ENCODE assay signal across 8 cellular contexts in the genomic region with DNA sequence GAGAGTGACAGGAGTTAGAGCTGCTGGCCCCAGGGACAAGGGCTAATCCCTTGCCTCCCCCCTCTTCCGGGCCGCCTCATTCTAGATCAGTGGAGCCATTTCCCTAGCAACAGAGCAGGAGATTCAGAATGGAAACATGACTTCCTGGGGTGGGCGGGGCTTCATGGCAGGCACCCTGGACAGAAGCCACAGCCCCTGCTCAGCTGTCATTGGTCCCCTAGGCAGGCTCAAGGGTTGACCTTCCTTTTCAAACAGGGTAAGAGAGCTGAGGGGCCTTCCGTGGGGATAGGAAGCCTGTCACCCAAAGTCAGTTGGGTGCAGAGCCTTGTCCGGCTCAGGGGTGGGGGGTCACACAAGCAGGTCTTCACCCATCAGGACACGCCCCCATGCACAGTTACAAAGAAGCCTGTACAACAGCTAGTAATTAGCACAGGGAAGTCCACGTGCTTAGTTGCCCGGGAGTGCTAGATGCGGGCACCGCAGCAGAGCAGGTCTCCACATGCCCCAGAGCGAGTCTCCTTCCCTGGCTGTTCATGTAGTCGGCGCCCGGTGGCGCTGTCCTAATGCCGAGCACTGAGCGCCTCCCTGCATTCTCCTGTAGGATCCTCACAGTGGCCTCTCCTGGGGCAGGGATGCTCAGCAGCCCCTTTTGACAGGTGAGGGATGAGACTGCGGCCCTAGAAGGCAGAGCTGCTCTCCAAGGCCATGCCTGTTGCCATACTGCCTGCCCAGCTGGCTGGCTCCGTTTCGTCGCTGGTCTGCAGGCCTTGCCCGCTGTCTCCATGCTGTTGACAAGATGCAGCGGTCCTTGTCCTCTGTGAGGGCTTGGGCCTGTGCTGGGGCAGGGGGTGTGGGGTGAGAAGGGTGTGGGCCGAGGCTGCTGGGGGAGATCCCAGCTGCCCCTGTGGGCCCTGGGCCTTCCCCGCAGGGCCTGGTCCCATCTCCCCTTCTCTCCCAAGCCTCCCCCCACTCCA. TPM values are rescaled to one million over a fixed set of nuclear protein-coding genes. Genes with fewer than 3 reads are reported as not detected.
A peak's percentile ranks its signal among the peaks of the same experiment; 100 is the strongest.
DNase-seq lines count a peak whose midpoint lies in the region; ATAC-seq and TF ChIP-seq lines count a peak whose summit lies in the region.

No MANE protein-coding gene starts in this region.

- H2AFZ ChIP-seq in neuronal stem cell (ENCODE audit: low read length) = no peak overlapping the region

- H3K14ac ChIP-seq in neuronal stem cell (ENCODE audit: low read length) = peak overlapping the region; percentile 9

- H3K4me1 ChIP-seq in neuronal stem cell (ENCODE audit: control insufficient read depth in 2 of 2, insufficient read depth in 1 of 2, low read depth in 1 of 2, low read length in 2 of 2) = peaks cover 50 to 53% of the 10 kb centered on the region in 2 donors

- no peak overlapping the region for H2BK120ac ChIP-seq in neuronal stem cell (ENCODE audit: low read depth, low read length)

- no peak overlapping the region for H4K91ac ChIP-seq in neuronal stem cell (ENCODE audit: low read depth, low read length, poor library complexity)

- H2AK5ac ChIP-seq in neuronal stem cell (ENCODE audit: low read depth, low read length) = peak overlapping the region; percentile 91

- DNase-seq in AML-193 (lab: John Stamatoyannopoulos, UW) (peak; percentile 86 to 91), NCI-H2196 (lab: John Stamatoyannopoulos, UW; ENCODE audit: unreplicated experiment) (peak; percentile 92), fibroblast of the aortic adventitia (ENCODE audit: low read depth) (peak; percentile 15), neuronal stem cell (ENCODE audit: low spot score) (peak; percentile 93)
- peak; percentile 27 for DNase-seq in activated CD4-positive, alpha-beta T cell treated with anti-CD3 and anti-CD28 coated beads, Interleukin-2, amount 50 U/mL, for 1 hour

- peak overlapping the region; percentile 86 for H3K23ac ChIP-seq in neuronal stem cell (ENCODE audit: low read depth, low read length, poor library complexity)

- no CpG with 5 or more reads among the region's 25 CpGs for WGBS in neuronal stem cell (ENCODE audit: extremely low coverage in 2 of 2, insufficient read length in 2 of 2, insufficient replicate concordance in 1 of 2), 2 donors

- peak overlapping the region; percentile 15 for H3K18ac ChIP-seq in neuronal stem cell (ENCODE audit: low read length)

- TF ChIP-seq CTCF in fibroblast of the aortic adventitia (IDR thresholded peaks at IDR 0.05; ENCODE audit: insufficient read depth, low read length) = no peak

- no peaks in the 10 kb centered on the region for H3K9me3 ChIP-seq in neuronal stem cell (replicated peaks in 1 of 2; ENCODE audit: control insufficient read depth in 2 of 2, insufficient read depth in 1 of 2, low read depth in 1 of 2, low read length in 2 of 2)

- H3K79me1 ChIP-seq in neuronal stem cell (ENCODE audit: low read depth, low read length) = peaks cover 59% of the 10 kb centered on the region

- peak overlapping the region; percentile 99 for H2BK15ac ChIP-seq in neuronal stem cell (ENCODE audit: low read length)

- peak overlapping the region; percentile 97 for H2BK5ac ChIP-seq in neuronal stem cell (ENCODE audit: low read length)

- H3K27me3 ChIP-seq in neuronal stem cell (ENCODE audit: control insufficient read depth in 3 of 3, insufficient read depth in 3 of 3, low read depth in 1 of 3, low read length in 3 of 3) = no peaks in the 10 kb centered on the region

- H3K27ac ChIP-seq in neuronal stem cell (replicated peaks; ENCODE audit: low read length) = peak overlapping the region; percentile 68

- H3K4ac ChIP-seq in neuronal stem cell (ENCODE audit: low read length) = no peak overlapping the region

- peak overlapping the region; percentile 83 for H3K9ac ChIP-seq in neuronal stem cell (ENCODE audit: low read depth, low read length, poor library complexity)

- H4K8ac ChIP-seq in neuronal stem cell (ENCODE audit: low read depth, low read length) = no peak overlapping the region

- peak; percentile 34 for ATAC-seq in GM21390 (IDR thresholded peaks at IDR 0.05; ENCODE audit: unreplicated experiment)
- no peak for ATAC-seq in HG02973 (IDR thresholded peaks at IDR 0.05; ENCODE audit: unreplicated experiment)
- no peak for ATAC-seq in GM19351 (IDR thresholded peaks at IDR 0.05; ENCODE audit: unreplicated experiment)

- peaks cover 15 to 45% of the 10 kb centered on the region in 2 donors for H3K36me3 ChIP-seq in neuronal stem cell (replicated peaks in 1 of 2; ENCODE audit: control insufficient read depth in 2 of 2, insufficient read depth in 2 of 2, low read length in 2 of 2)

- H3K4me2 ChIP-seq in neuronal stem cell (ENCODE audit: insufficient read depth, low read length, poor library complexity, severe bottlenecking) = peak overlapping the region; percentile 60

- H2BK12ac ChIP-seq in neuronal stem cell (ENCODE audit: low read length) = peak overlapping the region; percentile 99

- H3K4me3 ChIP-seq in fibroblast of the aortic adventitia (ENCODE audit: low read depth, low read length) (no peak overlapping the region), neuronal stem cell (ENCODE audit: low read length in 2 of 2) (peak overlapping the region in 1 of 2 donors; percentile 10)

RNA-seq across cellular contexts. Expression of a gene that starts 5.1 kb away (rescaled TPM):
- total RNA-seq in fibroblast of the aortic adventitia (ENCODE audit: low replicate concordance) = 2.8 and 8.9 TPM in 2 replicates
- polyA plus RNA-seq in neuronal stem cell (2013, experiment 1 of 2) = 14.4 TPM
- 13.9 TPM for polyA plus RNA-seq in neuronal stem cell (2013, experiment 2 of 2)

RNA-seq across cellular contexts. Expression of a gene that starts 54.5 kb away (rescaled TPM):
- total RNA-seq in fibroblast of the aortic adventitia (ENCODE audit: low replicate concordance) = 2.0 and 4.7 TPM in 2 replicates
- 14.0 TPM for polyA plus RNA-seq in neuronal stem cell (2013, experiment 1 of 2)
- 13.7 TPM for polyA plus RNA-seq in neuronal stem cell (2013, experiment 2 of 2)

RNA-seq across cellular contexts. Expression of a gene that starts 57.8 kb away (rescaled TPM):
- 3.0 and 6.5 TPM in 2 replicates for total RNA-seq in fibroblast of the aortic adventitia (ENCODE audit: low replicate concordance)
- polyA plus RNA-seq in neuronal stem cell (2013, experiment 1 of 2) = 5.9 TPM
- 6.2 TPM for polyA plus RNA-seq in neuronal stem cell (2013, experiment 2 of 2)

Comparison
In these comparisons a context has a peak if more than half of its experiments do, and no peak if none do; other contexts are left out.
1. DNase-seq: peak in every context shown above with its lines; median percentile 93 in neuronal stem cell; 92 in NCI-H2196; 88 in AML-193; 27 in activated CD4-positive, alpha-beta T cell treated with anti-CD3 and anti-CD28 coated beads, Interleukin-2, amount 50 U/mL, for 1 hour; 15 in fibroblast of the aortic adventitia.